ENCODE assay signal across 8 cellular contexts in the genomic region with DNA sequence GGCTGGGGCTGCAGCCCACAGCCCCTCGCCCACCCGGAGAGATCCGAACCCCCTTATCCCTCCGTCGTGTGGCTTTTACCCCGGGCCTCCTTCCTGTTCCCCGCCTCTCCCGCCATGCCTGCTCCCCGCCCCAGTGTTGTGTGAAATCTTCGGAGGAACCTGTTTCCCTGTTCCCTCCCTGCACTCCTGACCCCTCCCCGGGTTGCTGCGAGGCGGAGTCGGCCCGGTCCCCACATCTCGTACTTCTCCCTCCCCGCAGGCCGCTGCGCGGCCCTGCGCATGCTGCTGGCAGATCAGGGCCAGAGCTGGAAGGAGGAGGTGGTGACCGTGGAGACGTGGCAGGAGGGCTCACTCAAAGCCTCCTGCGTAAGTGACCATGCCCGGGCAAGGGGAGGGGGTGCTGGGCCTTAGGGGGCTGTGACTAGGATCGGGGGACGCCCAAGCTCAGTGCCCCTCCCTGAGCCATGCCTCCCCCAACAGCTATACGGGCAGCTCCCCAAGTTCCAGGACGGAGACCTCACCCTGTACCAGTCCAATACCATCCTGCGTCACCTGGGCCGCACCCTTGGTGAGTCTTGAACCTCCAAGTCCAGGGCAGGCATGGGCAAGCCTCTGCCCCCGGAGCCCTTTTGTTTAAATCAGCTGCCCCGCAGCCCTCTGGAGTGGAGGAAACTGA. TPM values are rescaled to one million over a fixed set of nuclear protein-coding genes. Genes with fewer than 3 reads are reported as not detected.
DNase-seq lines count a peak whose midpoint lies in the region; ATAC-seq, FAIRE-seq and TF ChIP-seq lines count a peak whose summit lies in the region.

No MANE protein-coding gene starts in this region.

- WGBS in SK-N-SH (ENCODE audit: low lambda C conversion rate), result 11% methylated on average over 25 of the region's 33 CpGs

- H3K27me3 ChIP-seq in SK-N-SH (ENCODE audit: insufficient read depth) (no peaks in the 10 kb centered on the region), bronchial epithelial cell (ENCODE audit: control insufficient read depth, insufficient read depth, low read length) (no peaks in the 10 kb centered on the region)

- H2AFZ ChIP-seq in SK-N-SH (ENCODE audit: low read depth), result peak overlapping the region; percentile 74; the same call in 1 of the 2 replicates

- no peak for TF ChIP-seq EP300 in SK-N-SH (IDR thresholded peaks at IDR 0.05; ENCODE audit: borderline replicate concordance in 1 of 2, low read depth in 1 of 2, low read length in 1 of 2)

- TF ChIP-seq CTCF in HFFc6 (IDR thresholded peaks at IDR 0.05), result no peak
- no peak for TF ChIP-seq CTCF in SK-N-SH (IDR thresholded peaks at IDR 0.05)
- TF ChIP-seq CTCF in bronchial epithelial cell (IDR thresholded peaks at IDR 0.05; ENCODE audit: insufficient read depth, low read length, severe bottlenecking), result no peak

- peaks cover 54% of the 10 kb centered on the region for H3K4me1 Mint-ChIP-seq in HFFc6 (ENCODE audit: low read depth)

- peak overlapping the region; percentile 81 for H3K27ac Mint-ChIP-seq in HFFc6

- CTCF ChIA-PET in SK-N-SH (lab: Yijun Ruan, JAX), result interaction anchor here (0.6 to 5.8 kb wide), 14 partner anchors 8 to 119 kb away, joined by 3 to 43 read pairs (median 6); partner anchors contain the start of gene NUDT8

- no peaks in the 10 kb centered on the region for H3K9me2 ChIP-seq in SK-N-SH

- TF ChIP-seq RAD21 in SK-N-SH (IDR thresholded peaks at IDR 0.05; ENCODE audit: low read length), result no peak

- H3F3A ChIP-seq in SK-N-SH (replicated peaks; ENCODE audit: insufficient read depth), result peaks cover 14% of the 10 kb centered on the region

- H3K9ac ChIP-seq in SK-N-SH, result peak overlapping the region; percentile 98

- H3K4me2 ChIP-seq in SK-N-SH, result peak overlapping the region; percentile 95

- H3K36me3 Mint-ChIP-seq in HFFc6 (ENCODE audit: low read depth), result peaks cover 17% of the 10 kb centered on the region; the same call in 1 of the 2 replicates

- H3K27ac ChIP-seq in SK-N-SH (ENCODE audit: low read depth in 2 of 2, low read length in 1 of 2), result peak overlapping the region; percentile 61 to 84; a peak in 3 of 4 replicates

- H3K79me2 ChIP-seq in SK-N-SH (ENCODE audit: insufficient read depth), result peaks cover 27% of the 10 kb centered on the region

- H3K4me3 ChIP-seq in SK-N-SH (ENCODE audit: low read depth in 2 of 2, low read length in 1 of 2) (peak overlapping the region; percentile 68 to 77), bronchial epithelial cell (ENCODE audit: low read depth, low read length) (peak overlapping the region; percentile 85), skeletal muscle cell (ENCODE audit: low read depth, low read length) (peak overlapping the region; percentile 82)

- peaks cover 20% of the 10 kb centered on the region for H4K20me1 ChIP-seq in SK-N-SH (ENCODE audit: insufficient read depth)

- ATAC-seq in HG02870 (IDR thresholded peaks at IDR 0.05; ENCODE audit: unreplicated experiment), result no peak

- H3K36me3 ChIP-seq in SK-N-SH (replicated peaks in 1 of 2; ENCODE audit: control insufficient read depth in 1 of 2, insufficient read depth in 2 of 2, low read length in 1 of 2) (peaks cover 13 to 24% of the 10 kb centered on the region in 2 experiments), bronchial epithelial cell (ENCODE audit: control insufficient read depth, insufficient read depth, low read length) (peaks cover 24% of the 10 kb centered on the region)

- H3K4me1 ChIP-seq in SK-N-SH (ENCODE audit: control insufficient read depth in 1 of 2, insufficient read depth in 2 of 2, low read depth in 1 of 2, low read length in 1 of 2), result peaks cover 10 to 14% of the 10 kb centered on the region in 2 experiments; a peak in 3 of 4 replicates

- POLR2A ChIA-PET in SK-N-SH (lab: Yijun Ruan, JAX), result interaction anchor here (0.9 to 1.9 kb wide), 6 partner anchors 8 to 183 kb away, joined by 3 to 9 read pairs (median 4); partner anchors contain the start of genes NUDT8 and PPP1CA

- H3K9me3 ChIP-seq in SK-N-SH, result no peaks in the 10 kb centered on the region

- FAIRE-seq in bronchial epithelial cell (lab: Jason Lieb, UNC), result no peak

- H3K4me3 Mint-ChIP-seq in HFFc6, result peak overlapping the region; percentile 94

- H3K27me3 Mint-ChIP-seq in HFFc6 (ENCODE audit: insufficient read depth), result peaks cover 18% of the 10 kb centered on the region

- no peaks in the 10 kb centered on the region for H3K9me3 Mint-ChIP-seq in HFFc6

- DNase-seq in CD1c-positive myeloid dendritic cell (ENCODE audit: extremely low spot score) (peak; percentile 85), HFFc6 (peak; percentile 48), SK-N-SH (peak; percentile 80), bronchial epithelial cell (ENCODE audit: low read depth) (peak; percentile 88), iPS-NIHi11 (ENCODE audit: low spot score) (peak; percentile 57), skeletal muscle cell (ENCODE audit: low read depth) (no peak), RPMI8226 (no peak)

TF ChIP-seq in SK-N-SH, 30 proteins besides CTCF, POLR2A, EP300 and RAD21:
- TF ChIP-seq FOSL2 (IDR thresholded peaks at IDR 0.05; ENCODE audit: borderline replicate concordance, low read depth), result no peak
- no peak for TF ChIP-seq RCOR1 (IDR thresholded peaks at IDR 0.05; ENCODE audit: low read length)
- TF ChIP-seq NFIC (IDR thresholded peaks at IDR 0.05; ENCODE audit: borderline replicate concordance), result no peak
- TF ChIP-seq, protein P1, sequence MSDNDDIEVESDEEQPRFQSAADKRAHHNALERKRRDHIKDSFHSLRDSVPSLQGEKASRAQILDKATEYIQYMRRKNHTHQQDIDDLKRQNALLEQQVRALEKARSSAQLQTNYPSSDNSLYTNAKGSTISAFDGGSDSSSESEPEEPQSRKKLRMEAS (IDR thresholded peaks at IDR 0.05; ENCODE audit: low read depth), result peak; percentile 71
- TF ChIP-seq NRF1 (IDR thresholded peaks at IDR 0.05; ENCODE audit: low read depth, low read length), result peak; percentile 59; the same call in 1 of the 2 replicates
- peak; percentile 38; the same call in 1 of the 2 replicates for TF ChIP-seq MXI1 (IDR thresholded peaks at IDR 0.05; ENCODE audit: low read depth, low read length)

RNA-seq across cellular contexts. Expression of gene GSTP1, which starts 0.7 kb away (rescaled TPM):
- total RNA-seq in HFFc6 (2021; fragmentation: NEBNext Ultra II Directional; extraction: Animal tissue kit (Norgen Biotek cat#: 25700)), result 100 to 1,000 TPM; 497 to 569 (median 512) TPM
- 488 and 745 TPM in 2 replicates for polyA plus RNA-seq in SK-N-SH (2012; rRNA removed)
- 313 and 440 TPM in 2 replicates for polyA plus RNA-seq in SK-N-SH (2012; cell fraction: cytosol; rRNA removed)
- 348 and 460 TPM in 2 replicates for polyA plus RNA-seq in SK-N-SH (2012; cell fraction: nucleus; rRNA removed)
- 1,931 and 3,840 TPM in 2 replicates for total RNA-seq in bronchial epithelial cell

RNA-seq across cellular contexts. Expression of gene NDUFV1, which starts 22.4 kb away (rescaled TPM):
- 100 to 1,000 TPM; 130 to 150 (median 135) TPM for total RNA-seq in HFFc6 (2021; fragmentation: NEBNext Ultra II Directional; extraction: Animal tissue kit (Norgen Biotek cat#: 25700))
- 220 and 278 TPM in 2 replicates for polyA plus RNA-seq in SK-N-SH (2012; rRNA removed)
- 107 and 138 TPM in 2 replicates for polyA plus RNA-seq in SK-N-SH (2012; cell fraction: cytosol; rRNA removed)
- 658 and 815 TPM in 2 replicates for polyA plus RNA-seq in SK-N-SH (2012; cell fraction: nucleus; rRNA removed)
- total RNA-seq in bronchial epithelial cell, result 242 and 252 TPM in 2 replicates

RNA-seq across cellular contexts. Expression of gene NUDT8, which starts 45.4 kb away (rescaled TPM):
- 1 to 10 TPM; 2.0 to 3.0 (median 2.6) TPM for total RNA-seq in HFFc6 (2021; fragmentation: NEBNext Ultra II Directional; extraction: Animal tissue kit (Norgen Biotek cat#: 25700))
- 2.2 and 2.7 TPM in 2 replicates for polyA plus RNA-seq in SK-N-SH (2012; rRNA removed)
- 1.7 and 2.3 TPM in 2 replicates for polyA plus RNA-seq in SK-N-SH (2012; cell fraction: cytosol; rRNA removed)
- polyA plus RNA-seq in SK-N-SH (2012; cell fraction: nucleus; rRNA removed), result 10.3 and 23.0 TPM in 2 replicates
- total RNA-seq in bronchial epithelial cell, result 14.2 and 22.3 TPM in 2 replicates

RNA-seq across cellular contexts. Expression of gene TBX10, which starts 55.2 kb away (rescaled TPM):
- not detected for total RNA-seq in HFFc6 (2021; fragmentation: NEBNext Ultra II Directional; extraction: Animal tissue kit (Norgen Biotek cat#: 25700))
- polyA plus RNA-seq in SK-N-SH (2012; rRNA removed), result not detected in 2 replicates
- polyA plus RNA-seq in SK-N-SH (2012; cell fraction: cytosol; rRNA removed), result not detected in 2 replicates
- polyA plus RNA-seq in SK-N-SH (2012; cell fraction: nucleus; rRNA removed), result not detected in 2 replicates
- not detected in 2 replicates for total RNA-seq in bronchial epithelial cell

Comparison
In these comparisons a context has a peak if more than half of its experiments do, and no peak if none do; other contexts are left out.
1. DNase-seq: peak in CD1c-positive myeloid dendritic cell (single experiment), HFFc6 (single experiment), SK-N-SH (single experiment), bronchial epithelial cell (single experiment) and iPS-NIHi11 (single experiment); none in skeletal muscle cell (single experiment) and RPMI8226 (single experiment).
2. Peak in every context shown above with its lines, with median percentiles within 50 percentile points of each other: H3K4me3 ChIP-seq.